In genomic region chr4:56259595-56259994, GRCh38 we compare ENCODE assay signal across 17 cellular contexts.
"Had no signal": no experiment of that assay in that cellular context is flagged by ENCODE, and none has a peak within 500 bp of the region (broad histone marks: within the 10 kb centered on the region; RNA-seq: fewer than 3 reads in every experiment).

No MANE protein-coding gene starts in this region.

- DNase-seq: effector CD4-positive, alpha-beta T cell; gastrocnemius medialis; glutamatergic neuron; left colon; naive thymus-derived CD4-positive, alpha-beta T cell; nucleus accumbens; ovary; right cardiac atrium; small intestine; stimulated activated CD4-positive, alpha-beta T cell treated with anti-CD3 and anti-CD28 coated beads, Interleukin-12 subunit alpha, Interleukin-12 subunit beta, amount 100 ng/mL, for 4 hours; stimulated activated naive CD4-positive, alpha-beta T cell; stomach; substantia nigra; trophoblast cell had no signal

- H3K9me3 ChIP-seq: gastrocnemius medialis, ovary, thoracic aorta had no signal

- H3K27ac Mint-ChIP-seq: naive thymus-derived CD4-positive, alpha-beta T cell had no signal

- H3K4me3 ChIP-seq: coronary artery, gastrocnemius medialis, ovary, stomach, thoracic aorta had no signal

- H3K4me1 Mint-ChIP-seq: neural crest cell had no signal

- H3K4me1 ChIP-seq: gastrocnemius medialis, stomach had no signal

- H3K27ac ChIP-seq: coronary artery, gastrocnemius medialis, ovary, stomach, thoracic aorta had no signal

- H3K36me3 ChIP-seq: gastrocnemius medialis, ovary, stomach, thoracic aorta had no signal

- H3K27me3 ChIP-seq: gastrocnemius medialis, ovary, stomach had no signal

- ATAC-seq: gastrocnemius medialis; naive thymus-derived CD4-positive, alpha-beta T cell; right cardiac atrium had no signal

- FAIRE-seq: small intestine had no signal

- H3K4me3 Mint-ChIP-seq: naive thymus-derived CD4-positive, alpha-beta T cell; neural crest cell had no signal
